ENCODE assay signal across 20 cellular contexts in the genomic region with DNA sequence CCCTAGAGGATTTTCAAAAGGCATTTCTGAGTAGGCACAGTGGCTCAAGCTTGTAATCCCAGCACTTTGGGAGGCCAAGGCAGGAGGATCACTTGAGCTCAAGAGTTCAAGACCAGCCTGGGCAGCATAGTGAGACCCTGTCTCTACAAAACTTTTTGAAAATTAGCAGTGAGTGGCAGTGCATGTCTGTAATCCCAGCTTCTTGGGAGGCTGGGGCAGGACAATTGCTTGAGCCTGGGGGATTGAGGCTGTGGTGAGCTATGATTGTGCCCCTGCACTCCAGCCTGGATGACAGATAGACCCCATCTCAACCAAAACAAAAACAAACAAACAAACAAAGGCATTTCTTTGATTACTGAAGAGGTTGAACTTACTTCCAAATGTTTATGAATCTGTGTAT.
"Had no signal": no experiment of that assay in that cellular context is flagged by ENCODE, and none has a peak within 500 bp of the region (broad histone marks: within the 10 kb centered on the region; RNA-seq: fewer than 3 reads in every experiment).

No MANE protein-coding gene starts in this region.

- DNase-seq: cortex of kidney; effector CD4-positive, alpha-beta T cell; effector memory CD4-positive, alpha-beta T cell; erythroblast; esophagus squamous epithelium; foreskin fibroblast; foreskin melanocyte; gastrocnemius medialis; glutamatergic neuron; heart right ventricle; hippocampal formation; left cardiac atrium; left lung; left ventricle myocardium superior; lower lobe of right lung; mesenchymal stem cell; midbrain had no signal

- H3K36me3 ChIP-seq: esophagus squamous epithelium, gastrocnemius medialis, heart right ventricle, left lung, lower lobe of right lung had no signal

- H3K4me3 ChIP-seq: esophagus squamous epithelium, gastrocnemius medialis, heart right ventricle, left lung, lower lobe of right lung had no signal

- H3K27ac Mint-ChIP-seq: dendritic cell treated with granulocyte-macrophage colony-stimulating factor and Interleukin-4, amounts not matched to agents 40 ng/mL and 50 ng/mL, for 4 days had no signal

- H3K4me3 Mint-ChIP-seq: dendritic cell treated with granulocyte-macrophage colony-stimulating factor and Interleukin-4, amounts not matched to agents 40 ng/mL and 50 ng/mL, for 4 days had no signal

- H3K4me1 ChIP-seq: gastrocnemius medialis, left lung had no signal

- ATAC-seq: esophagus mucosa, gastrocnemius medialis, heart right ventricle, left cardiac atrium, left lung, left ventricle myocardium superior, lower lobe of right lung had no signal

- H3K27ac ChIP-seq: epithelial cell of prostate, esophagus squamous epithelium, gastrocnemius medialis, heart right ventricle, left lung, lower lobe of right lung had no signal
